In genomic region chr13:110705356-110705825, GRCh38 we compare ENCODE assay signal across 8 cellular contexts. TPM values are rescaled to one million over a fixed set of nuclear protein-coding genes. Genes with fewer than 3 reads are reported as not detected.
A peak's percentile ranks its signal among the peaks of the same experiment; 100 is the strongest.
DNase-seq lines count a peak whose midpoint lies in the region; ATAC-seq and TF ChIP-seq lines count a peak whose summit lies in the region.

No MANE protein-coding gene starts in this region.

- no peak overlapping the region for H2BK120ac ChIP-seq in mesendoderm (ENCODE audit: low read depth, low read length)

- H3K4me2 ChIP-seq in mesendoderm (ENCODE audit: low read length) = peak overlapping the region; percentile 74

- H3K27ac ChIP-seq in body of pancreas = peak overlapping the region; percentile 25 to 88 (median 72)
- no peak overlapping the region for H3K27ac ChIP-seq in mesendoderm (ENCODE audit: low read depth, low read length)
- H3K27ac ChIP-seq in aorta (ENCODE audit: low read depth in 1 of 2, low read length in 2 of 2) = peak overlapping the region in 1 of 2 donors; percentile 19

- peak in 1 of 7 experiments; percentile 11 for TF ChIP-seq CTCF in body of pancreas (IDR thresholded peaks at IDR 0.05)

- peak overlapping the region; percentile 30 to 40 for H3K4me3 ChIP-seq in body of pancreas
- peak overlapping the region; percentile 73 for H3K4me3 ChIP-seq in mesendoderm (ENCODE audit: low read length)
- H3K4me3 ChIP-seq in aorta (ENCODE audit: low read length in 2 of 2) = peak overlapping the region; percentile 52 to 55

- WGBS in body of pancreas, 2 donors = 5 to 11% methylated on average over 6 to 12 of the region's 12 CpGs
- WGBS in mesendoderm (ENCODE audit: extremely low coverage, insufficient coverage, low lambda C conversion rate) = no CpG with 5 or more reads among the region's 12 CpGs
- 4% methylated on average over 12 of the region's 12 CpGs for WGBS in aorta, 2 donors

- no peaks in the 10 kb centered on the region for H3K27me3 Mint-ChIP-seq in stimulated activated naive CD8-positive, alpha-beta T cell treated with anti-CD3 and anti-CD28 coated beads, Interleukin-15, Interleukin-2, amounts not matched to agents 100 ng/mL and 50 ng/mL, for 24 hours

- peaks cover 10% of the 10 kb centered on the region for H3K79me1 ChIP-seq in mesendoderm (ENCODE audit: low read length)

- peak overlapping the region; percentile 76 for H3K4ac ChIP-seq in mesendoderm (ENCODE audit: low read depth, low read length)

- H4K8ac ChIP-seq in mesendoderm (ENCODE audit: low read depth, low read length) = no peak overlapping the region

- H3K27me3 ChIP-seq in body of pancreas (no peaks in the 10 kb centered on the region), mesendoderm (ENCODE audit: insufficient read depth, low read length, poor library complexity) (no peaks in the 10 kb centered on the region), aorta (ENCODE audit: control insufficient read depth in 1 of 2, insufficient read depth in 2 of 2, low read length in 1 of 2) (no peaks in the 10 kb centered on the region)

- peak overlapping the region; percentile 97 for H3K56ac ChIP-seq in mesendoderm (ENCODE audit: low read length)

- H4K5ac ChIP-seq in mesendoderm (ENCODE audit: low read length) = no peak overlapping the region

- no peaks in the 10 kb centered on the region for H3K9me3 Mint-ChIP-seq in stimulated activated naive CD8-positive, alpha-beta T cell treated with anti-CD3 and anti-CD28 coated beads, Interleukin-15, Interleukin-2, amounts not matched to agents 100 ng/mL and 50 ng/mL, for 24 hours

- peak overlapping the region; percentile 57 for H3K18ac ChIP-seq in mesendoderm (ENCODE audit: low read length)

- no peak overlapping the region for H2AK5ac ChIP-seq in mesendoderm (ENCODE audit: low read length)

- peak overlapping the region; percentile 89 for H3K4me3 Mint-ChIP-seq in stimulated activated naive CD8-positive, alpha-beta T cell treated with anti-CD3 and anti-CD28 coated beads, Interleukin-15, Interleukin-2, amounts not matched to agents 100 ng/mL and 50 ng/mL, for 24 hours

- no peak overlapping the region for H3K23ac ChIP-seq in mesendoderm (ENCODE audit: low read length)

- ATAC-seq in stimulated activated naive CD8-positive, alpha-beta T cell treated with anti-CD3 and anti-CD28 coated beads, Interleukin-15, Interleukin-2, amounts not matched to agents 100 U/mL and 50 U/mL, for 24 hours = no peak
- no peak for ATAC-seq in body of pancreas
- no peak for ATAC-seq in aorta (ENCODE audit: low FRiP score)
- ATAC-seq in GM21576 (IDR thresholded peaks at IDR 0.05; ENCODE audit: unreplicated experiment) = no peak
- no peak for ATAC-seq in GM21825 (IDR thresholded peaks at IDR 0.05; ENCODE audit: unreplicated experiment)

- H3K27ac Mint-ChIP-seq in stimulated activated naive CD8-positive, alpha-beta T cell treated with anti-CD3 and anti-CD28 coated beads, Interleukin-15, Interleukin-2, amounts not matched to agents 100 ng/mL and 50 ng/mL, for 24 hours = peak overlapping the region; percentile 89

- H3K79me2 ChIP-seq in mesendoderm (ENCODE audit: control insufficient read depth, insufficient read depth, low read length) = peaks cover 5% of the 10 kb centered on the region

- intact Hi-C loops in body of pancreas (cut with DNase I) (no loop called here), aorta (cut with DNase I) (loop anchor here (5.0 to 10.0 kb wide), 2 partner anchors 88 to 91 kb away; partner anchors contain the start of gene NAXD (in 2 of the 2))

- TF ChIP-seq POLR2A in body of pancreas (IDR thresholded peaks at IDR 0.05) = no peak

- H3K4me1 ChIP-seq in body of pancreas (peaks cover 29% of the 10 kb centered on the region), mesendoderm (ENCODE audit: control insufficient read depth, low read depth, low read length) (peaks cover 4% of the 10 kb centered on the region), aorta (ENCODE audit: control insufficient read depth in 1 of 2, insufficient read depth in 2 of 2, low read length in 2 of 2) (no peaks in the 10 kb centered on the region)

- peak overlapping the region; percentile 96 for H3K9ac ChIP-seq in mesendoderm (ENCODE audit: low read length)

- H3K36me3 Mint-ChIP-seq in stimulated activated naive CD8-positive, alpha-beta T cell treated with anti-CD3 and anti-CD28 coated beads, Interleukin-15, Interleukin-2, amounts not matched to agents 100 ng/mL and 50 ng/mL, for 24 hours (ENCODE audit: low read depth) = peaks cover 30% of the 10 kb centered on the region

- no peaks in the 10 kb centered on the region for H3K9me3 ChIP-seq in body of pancreas
- H3K9me3 ChIP-seq in aorta (ENCODE audit: control insufficient read depth, low read length) = no peaks in the 10 kb centered on the region

- peaks cover 40% of the 10 kb centered on the region for H3K4me1 Mint-ChIP-seq in stimulated activated naive CD8-positive, alpha-beta T cell treated with anti-CD3 and anti-CD28 coated beads, Interleukin-15, Interleukin-2, amounts not matched to agents 100 ng/mL and 50 ng/mL, for 24 hours (ENCODE audit: low read depth)

- no peak overlapping the region for H2BK5ac ChIP-seq in mesendoderm (ENCODE audit: low read length)

- H3K36me3 ChIP-seq in body of pancreas (replicated peaks in 1 of 2; ENCODE audit: insufficient read depth in 1 of 2, low read depth in 2 of 2) (peaks cover 0 to 2% of the 10 kb centered on the region in 2 donors), mesendoderm (ENCODE audit: control insufficient read depth, insufficient read depth, low read length) (no peaks in the 10 kb centered on the region), aorta (ENCODE audit: control insufficient read depth in 1 of 2, insufficient read depth in 2 of 2, low read length in 1 of 2) (no peaks in the 10 kb centered on the region)

- H2BK15ac ChIP-seq in mesendoderm (replicated peaks; ENCODE audit: low read depth) = no peak overlapping the region

- no peak for DNase-seq in stimulated activated naive CD8-positive, alpha-beta T cell treated with anti-CD3 and anti-CD28 coated beads, Interleukin-15, Interleukin-2, amounts not matched to agents 100 U/mL and 50 U/mL, for 24 hours
- DNase-seq in body of pancreas = no peak
- no peak for DNase-seq in mesendoderm
- no peak for DNase-seq in aorta
- no peak for DNase-seq in KG1 (lab: John Stamatoyannopoulos, UW)

RNA-seq across cellular contexts. Expression of gene CARS2, which starts 0.5 kb away (rescaled TPM):
- total RNA-seq in body of pancreas = 10 to 100 TPM; 30.1 to 43.5 TPM
- polyA plus RNA-seq in mesendoderm (2013, experiment 1 of 2) = 25.5 TPM
- polyA plus RNA-seq in mesendoderm (2013, experiment 2 of 2) = 25.7 TPM
- 10 to 100 TPM; 47.3 to 65.5 TPM for total RNA-seq in aorta
- polyA plus RNA-seq in aorta = 100 to 1,000 TPM in 1 of 2 donors, 10 to 100 TPM in 1; 38.3 to 125 TPM

RNA-seq across cellular contexts. Expression of gene ING1, which starts 8.1 kb away (rescaled TPM):
- 1 to 10 TPM; 3.4 to 4.6 TPM for total RNA-seq in body of pancreas
- 21.0 TPM for polyA plus RNA-seq in mesendoderm (2013, experiment 1 of 2)
- polyA plus RNA-seq in mesendoderm (2013, experiment 2 of 2) = 19.7 TPM
- total RNA-seq in aorta = 10 to 100 TPM; 10.5 to 10.6 TPM
- polyA plus RNA-seq in aorta = 10 to 100 TPM in 1 of 2 donors, 1 to 10 TPM in 1; 7.4 to 16.8 TPM
